ENCODE assay signal across 16 cellular contexts in the genomic region with DNA sequence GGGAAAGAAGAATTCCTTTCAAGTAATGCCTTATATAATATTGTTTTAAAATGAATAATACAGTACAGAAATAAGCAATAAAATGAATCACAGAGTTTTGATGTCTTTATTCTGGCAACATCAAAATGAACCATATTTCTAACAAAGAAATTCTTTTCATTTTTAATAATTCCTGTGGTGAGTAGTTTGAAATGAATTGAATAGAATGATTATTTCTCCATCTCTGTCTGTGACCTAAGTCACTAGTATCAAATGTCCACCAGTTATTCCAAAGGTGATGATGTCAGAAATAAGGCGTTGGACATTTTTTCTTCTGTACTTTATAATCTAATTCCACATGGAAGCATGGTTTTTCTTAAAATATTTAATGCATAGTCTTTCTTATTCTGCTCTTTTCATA.
"Had no signal": no experiment of that assay in that cellular context is flagged by ENCODE, and none has a peak within 500 bp of the region (broad histone marks: within the 10 kb centered on the region; RNA-seq: fewer than 3 reads in every experiment).

No MANE protein-coding gene starts in this region.

- H3K36me3 Mint-ChIP-seq: naive B cell, type B pancreatic cell had no signal

- H3K27me3 ChIP-seq: dorsolateral prefrontal cortex, hepatocyte, stomach had no signal

- H3K27ac ChIP-seq: dorsolateral prefrontal cortex, hepatocyte, stomach had no signal

- ATAC-seq: sciatic nerve had no signal

- DNase-seq: cortex of kidney; dorsolateral prefrontal cortex; effector CD8-positive, alpha-beta T cell; foreskin fibroblast; head of caudate nucleus; mesendoderm; naive B cell; posterior cingulate gyrus; small intestine; stimulated activated CD4-positive, alpha-beta T cell treated with anti-CD3 and anti-CD28 coated beads, Interleukin-12 subunit alpha, Interleukin-12 subunit beta, amount 100 ng/mL, for 4 hours; stimulated activated naive CD4-positive, alpha-beta T cell; stomach had no signal

- H3K4me3 ChIP-seq: dorsolateral prefrontal cortex, hepatocyte, stomach had no signal

- H3K4me1 ChIP-seq: stomach had no signal

- H3K4me1 Mint-ChIP-seq: naive B cell had no signal

- H3K4me3 Mint-ChIP-seq: naive B cell, nephron, type B pancreatic cell had no signal

- H3K36me3 ChIP-seq: stomach had no signal

- H3K27me3 Mint-ChIP-seq: naive B cell, type B pancreatic cell had no signal

- H3K9me3 ChIP-seq: stomach had no signal

- H3K27ac Mint-ChIP-seq: naive B cell, nephron, type B pancreatic cell had no signal
